Comparison of ENCODE assay signal across 8 cellular contexts in the genomic region with DNA sequence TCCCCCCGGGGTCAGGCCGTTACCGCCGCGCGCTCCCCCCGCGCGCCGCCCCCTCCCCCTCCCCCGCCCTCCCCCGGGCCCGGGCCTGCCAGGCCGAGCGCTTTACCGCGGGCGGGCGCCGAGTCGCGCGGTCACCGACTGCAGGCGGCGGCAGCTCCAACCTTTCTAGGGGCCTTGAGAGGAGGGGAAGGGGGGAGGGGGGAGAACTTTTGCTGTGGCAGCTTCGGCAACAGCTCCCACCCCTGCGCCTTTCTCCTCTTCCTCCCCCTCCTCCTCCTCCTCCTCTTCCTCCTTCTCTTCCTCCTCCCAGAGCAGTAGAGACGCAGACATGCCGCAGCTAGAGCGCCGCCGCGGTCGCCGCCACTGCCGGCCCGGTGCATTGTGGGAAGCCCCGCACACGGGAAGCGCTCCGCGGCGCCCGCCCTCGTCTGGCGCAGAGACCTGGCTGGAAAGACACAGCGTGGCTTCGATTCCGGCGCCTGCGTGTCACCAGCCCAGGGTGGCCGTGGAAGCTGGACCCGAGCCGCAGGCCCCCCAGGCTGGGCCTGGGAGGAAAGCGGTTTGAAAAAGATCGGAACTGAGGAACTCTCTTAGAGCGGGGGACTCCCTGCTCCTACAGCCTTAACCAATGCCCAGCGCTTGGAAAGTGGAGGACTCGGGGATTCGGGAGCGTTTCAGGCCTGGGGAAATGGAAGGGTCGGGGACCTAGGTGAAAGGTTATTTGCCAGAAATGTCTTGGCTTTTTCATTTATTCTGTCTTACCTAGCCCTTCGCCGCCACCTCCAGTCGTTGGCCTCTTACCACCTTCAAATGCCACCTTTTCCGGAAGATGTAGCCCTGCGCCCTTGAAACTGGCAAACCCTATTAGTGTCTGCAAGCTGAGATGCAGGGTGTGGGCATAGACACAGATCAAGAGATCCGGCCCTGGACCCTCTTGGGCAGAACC. TPM values are rescaled to one million over a fixed set of nuclear protein-coding genes. Genes with fewer than 3 reads are reported as not detected.
A peak's percentile ranks its signal among the peaks of the same experiment; 100 is the strongest.
DNase-seq lines count a peak whose midpoint lies in the region; ATAC-seq, FAIRE-seq and TF ChIP-seq lines count a peak whose summit lies in the region.

A gene with protein sequence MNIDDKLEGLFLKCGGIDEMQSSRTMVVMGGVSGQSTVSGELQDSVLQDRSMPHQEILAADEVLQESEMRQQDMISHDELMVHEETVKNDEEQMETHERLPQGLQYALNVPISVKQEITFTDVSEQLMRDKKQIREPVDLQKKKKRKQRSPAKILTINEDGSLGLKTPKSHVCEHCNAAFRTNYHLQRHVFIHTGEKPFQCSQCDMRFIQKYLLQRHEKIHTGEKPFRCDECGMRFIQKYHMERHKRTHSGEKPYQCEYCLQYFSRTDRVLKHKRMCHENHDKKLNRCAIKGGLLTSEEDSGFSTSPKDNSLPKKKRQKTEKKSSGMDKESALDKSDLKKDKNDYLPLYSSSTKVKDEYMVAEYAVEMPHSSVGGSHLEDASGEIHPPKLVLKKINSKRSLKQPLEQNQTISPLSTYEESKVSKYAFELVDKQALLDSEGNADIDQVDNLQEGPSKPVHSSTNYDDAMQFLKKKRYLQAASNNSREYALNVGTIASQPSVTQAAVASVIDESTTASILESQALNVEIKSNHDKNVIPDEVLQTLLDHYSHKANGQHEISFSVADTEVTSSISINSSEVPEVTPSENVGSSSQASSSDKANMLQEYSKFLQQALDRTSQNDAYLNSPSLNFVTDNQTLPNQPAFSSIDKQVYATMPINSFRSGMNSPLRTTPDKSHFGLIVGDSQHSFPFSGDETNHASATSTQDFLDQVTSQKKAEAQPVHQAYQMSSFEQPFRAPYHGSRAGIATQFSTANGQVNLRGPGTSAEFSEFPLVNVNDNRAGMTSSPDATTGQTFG (minus strand): TSS at position 330 of the 946 bp plus-strand sequence. CDS start 61,685 bp downstream, outside the sequence.

- H3K79me2 ChIP-seq in keratinocyte (ENCODE audit: control insufficient read depth, insufficient read depth, low read length): peaks cover 44% of the 10 kb centered on the region

- FAIRE-seq in keratinocyte (lab: Jason Lieb, UNC): no peak

- no peaks in the 10 kb centered on the region for H3K36me3 ChIP-seq in keratinocyte (ENCODE audit: control insufficient read depth in 2 of 2, extremely low read depth in 1 of 2, insufficient read depth in 2 of 2, low read length in 2 of 2)

- peak within 1 kb of the TSS; percentile 94 for H3K4me2 ChIP-seq in keratinocyte (ENCODE audit: control insufficient read depth, extremely low read depth, insufficient read depth, low read depth, low read length)

- no peak for TF ChIP-seq CTCF in keratinocyte (optimal IDR thresholded peaks at IDR 0.05 in 1 of 3, IDR thresholded peaks at IDR 0.05 in 1 of 3, conservative IDR thresholded peaks at IDR 0.05 in 1 of 3; ENCODE audit: extremely low read depth in 1 of 3, insufficient read depth in 2 of 3, low read length in 3 of 3)

- dilution Hi-C loops in keratinocyte (cut with MboI; ENCODE audit: extremely low pct_ligation_motif_present, low sequenced_read_pairs): no loop called here

- no peaks in the 10 kb centered on the region for H4K20me1 ChIP-seq in keratinocyte (ENCODE audit: control insufficient read depth, extremely low read depth, insufficient read depth, low read length)

- H3K4me3 ChIP-seq in keratinocyte (ENCODE audit: control insufficient read depth in 2 of 3, extremely low read depth in 1 of 3, insufficient read depth in 2 of 3, low read depth in 1 of 3, low read length in 3 of 3): peak within 1 kb of the TSS; percentile 84 to 97 (median 96)

- peaks cover 22% of the 10 kb centered on the region for H3K4me1 ChIP-seq in keratinocyte (ENCODE audit: control insufficient read depth, extremely low read depth, insufficient read depth, low read length)

- DNase-seq in AG08395 (ENCODE audit: low spot score): peak; percentile 86
- peak; percentile 79 for DNase-seq in NCI-H460 (ENCODE audit: extremely low read depth, low read depth)
- peak; percentile 90 for DNase-seq in activated CD4-positive, CD25-positive, alpha-beta regulatory T cell treated with anti-CD3 and anti-CD28 coated beads, Interleukin-2, amount 50 U/mL, for 72 hours
- DNase-seq in cerebellar cortex (ENCODE audit: low spot score): peak; percentile 86
- DNase-seq in keratinocyte (ENCODE audit: low read depth, low spot score): peak; percentile 54
- DNase-seq in stimulated activated CD4-positive, alpha-beta T cell treated with anti-CD3 and anti-CD28 coated beads, Interleukin-12 subunit alpha, Interleukin-12 subunit beta, amount 100 ng/mL, for 48 hours (ENCODE audit: low read depth in 2 of 3, low spot score in 1 of 3): peak; percentile 81 to 90 (median 84)

- no peaks in the 10 kb centered on the region for H3K9me3 ChIP-seq in keratinocyte (ENCODE audit: control insufficient read depth, low read depth, low read length)

- peak within 1 kb of the TSS; percentile 89 for H2AFZ ChIP-seq in keratinocyte (ENCODE audit: control insufficient read depth, low read length)

- ATAC-seq in GM19023 (IDR thresholded peaks at IDR 0.05; ENCODE audit: unreplicated experiment): peak; percentile 84
- ATAC-seq in HG03280 (IDR thresholded peaks at IDR 0.05; ENCODE audit: unreplicated experiment): peak; percentile 85

- H3K9ac ChIP-seq in keratinocyte (ENCODE audit: control insufficient read depth, extremely low read depth, insufficient read depth, low read length): peak within 1 kb of the TSS; percentile 94

- H3K27me3 ChIP-seq in keratinocyte (ENCODE audit: control insufficient read depth, extremely low read depth, insufficient read depth, low read length): no peaks in the 10 kb centered on the region

- peak within 1 kb of the TSS; percentile 93 for H3K27ac ChIP-seq in keratinocyte (ENCODE audit: control insufficient read depth, insufficient read depth, low read length)

- peaks cover under 1% of the 10 kb centered on the region for H3K9me1 ChIP-seq in keratinocyte (ENCODE audit: control insufficient read depth, extremely low read depth, insufficient read depth, low read length)

RNA-seq across cellular contexts. Expression of the gene that starts here (rescaled TPM):
- total RNA-seq in NCI-H460 (2014; rRNA removed; shearing (Covaris generic)): 17.0 and 20.3 TPM in 2 replicates
- 4.3 and 7.0 TPM in 2 replicates for polyA plus RNA-seq in NCI-H460 (2014; cell fraction: nucleus; rRNA removed)
- 16.1 to 21.4 TPM (median 16.7 TPM) in 3 replicates for polyA plus RNA-seq in keratinocyte
- 25.8 TPM for polyA plus RNA-seq in keratinocyte (2011; ENCODE audit: low read depth)
- polyA plus RNA-seq in keratinocyte (2011; cell fraction: cytosol; rRNA removed): 7.6 and 17.2 TPM in 2 replicates
- 20.4 and 21.2 TPM in 2 replicates for polyA plus RNA-seq in keratinocyte (2011; cell fraction: nucleus; rRNA removed)
- polyA plus RNA-seq in keratinocyte (2012; ENCODE audit: low replicate concordance): 12.7 and 20.0 TPM in 2 replicates
- 16.0 to 113 TPM (median 67.4 TPM) in 3 replicates for polyA minus RNA-seq in keratinocyte
- polyA minus RNA-seq in keratinocyte (2011; cell fraction: cytosol; rRNA and poly(A)+ RNA removed): 20.1 TPM
- polyA minus RNA-seq in keratinocyte (2011; cell fraction: nucleus; rRNA and poly(A)+ RNA removed): 24.0 and 66.2 TPM in 2 replicates

Comparison
In these comparisons a context has a peak if more than half of its experiments do, and no peak if none do; other contexts are left out.
1. Peak in every context shown above with its lines: DNase-seq, ATAC-seq, H3K4me3 ChIP-seq and H3K27ac ChIP-seq.